In the genomic region with DNA sequence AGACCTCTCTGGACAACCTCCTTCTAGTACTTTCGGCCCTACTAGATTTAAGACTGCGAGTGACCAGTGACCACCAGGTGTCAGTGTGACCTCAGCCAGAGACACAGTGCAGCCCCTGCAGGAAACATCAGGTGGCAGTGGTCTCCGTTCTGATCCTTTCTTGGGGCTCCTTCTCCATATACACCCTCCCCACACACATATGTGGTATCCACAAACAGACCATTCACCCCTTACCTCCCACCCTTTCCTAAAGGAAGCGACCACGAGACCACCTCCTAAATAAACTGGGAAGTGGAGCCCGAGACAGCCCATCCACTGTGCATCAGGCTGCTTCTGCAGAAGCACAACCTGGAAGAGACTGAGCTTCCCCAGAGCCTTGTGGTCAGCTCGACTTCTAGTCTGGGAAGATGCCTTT, we compare ENCODE assay signal across 1 cellular context.
TF ChIP-seq lines count a peak whose summit lies in the region.

No MANE protein-coding gene starts in this region.

TF ChIP-seq in K562, 482 proteins besides CTCF, POLR2A, EP300 and RAD21 (continued from another document and continues in another):
- TF ChIP-seq ZNF197 (CRISPR knock-in tag; IDR thresholded peaks at IDR 0.05; ENCODE audit: low read depth) (no peak), KAT8 (IDR thresholded peaks at IDR 0.05; ENCODE audit: low read depth) (no peak), JUND (IDR thresholded peaks at IDR 0.05; ENCODE audit: borderline replicate concordance, low read depth, low read length) (peak; percentile 32; the same call in 1 of the 2 replicates), JUND (tag; IDR thresholded peaks at IDR 0.05; ENCODE audit: borderline replicate concordance, low read depth, low read length) (no peak), SPI1 (IDR thresholded peaks at IDR 0.05; ENCODE audit: borderline replicate concordance, low read depth, low read length) (no peak), RBM17 (IDR thresholded peaks at IDR 0.05; ENCODE audit: borderline replicate concordance, low read depth, low read length) (no peak), ZNF347 (CRISPR knock-in tag; IDR thresholded peaks at IDR 0.05; ENCODE audit: low read depth) (no peak), MAFG (tag; conservative IDR thresholded peaks at IDR 0.05) (no peak), NCOA2 (IDR thresholded peaks at IDR 0.05; ENCODE audit: partially characterized antibody in 2 of 2) (no peak), ETV1 (tag; conservative IDR thresholded peaks at IDR 0.05; ENCODE audit: low read depth) (no peak), KAT2B (IDR thresholded peaks at IDR 0.05; ENCODE audit: low read depth, low read length) (no peak), MCM2 (IDR thresholded peaks at IDR 0.05; ENCODE audit: low read depth) (no peak), CHD2 (IDR thresholded peaks at IDR 0.05; ENCODE audit: low read depth, low read length) (no peak), POLR2H (tag; IDR thresholded peaks at IDR 0.05; ENCODE audit: low read depth) (no peak), BMI1 (IDR thresholded peaks at IDR 0.05; ENCODE audit: low read length) (no peak), RCOR1 (IDR thresholded peaks at IDR 0.05; ENCODE audit: borderline replicate concordance in 1 of 2, low read depth in 2 of 2, low read length in 2 of 2) (0 out of 4 replicates have a peak, but pooled peaks of 1 of the 2 experiments have one; percentile 14), GTF2F1 (IDR thresholded peaks at IDR 0.05; ENCODE audit: low read depth, low read length) (no peak), YY1 (IDR thresholded peaks at IDR 0.05; ENCODE audit: borderline replicate concordance in 1 of 3, control insufficient read depth in 1 of 3, extremely low read depth in 1 of 3, insufficient read depth in 3 of 3, insufficient read length in 1 of 3, insufficient replicate concordance in 2 of 3, low read depth in 1 of 3, low read length in 2 of 3) (peak in 1 of 3 experiments; percentile 19), ZNF766 (CRISPR knock-in tag; conservative IDR thresholded peaks at IDR 0.05) (no peak), OTX1 (CRISPR knock-in tag; IDR thresholded peaks at IDR 0.05) (no peak), ATF1 (CRISPR knock-in tag; IDR thresholded peaks at IDR 0.05) (no peak), ATF1 (tag; IDR thresholded peaks at IDR 0.05) (no peak), ZNF121 (CRISPR knock-in tag; conservative IDR thresholded peaks at IDR 0.05) (no peak), PHB2 (IDR thresholded peaks at IDR 0.05; ENCODE audit: low read depth) (no peak)
- TF ChIP-seq, protein P1, sequence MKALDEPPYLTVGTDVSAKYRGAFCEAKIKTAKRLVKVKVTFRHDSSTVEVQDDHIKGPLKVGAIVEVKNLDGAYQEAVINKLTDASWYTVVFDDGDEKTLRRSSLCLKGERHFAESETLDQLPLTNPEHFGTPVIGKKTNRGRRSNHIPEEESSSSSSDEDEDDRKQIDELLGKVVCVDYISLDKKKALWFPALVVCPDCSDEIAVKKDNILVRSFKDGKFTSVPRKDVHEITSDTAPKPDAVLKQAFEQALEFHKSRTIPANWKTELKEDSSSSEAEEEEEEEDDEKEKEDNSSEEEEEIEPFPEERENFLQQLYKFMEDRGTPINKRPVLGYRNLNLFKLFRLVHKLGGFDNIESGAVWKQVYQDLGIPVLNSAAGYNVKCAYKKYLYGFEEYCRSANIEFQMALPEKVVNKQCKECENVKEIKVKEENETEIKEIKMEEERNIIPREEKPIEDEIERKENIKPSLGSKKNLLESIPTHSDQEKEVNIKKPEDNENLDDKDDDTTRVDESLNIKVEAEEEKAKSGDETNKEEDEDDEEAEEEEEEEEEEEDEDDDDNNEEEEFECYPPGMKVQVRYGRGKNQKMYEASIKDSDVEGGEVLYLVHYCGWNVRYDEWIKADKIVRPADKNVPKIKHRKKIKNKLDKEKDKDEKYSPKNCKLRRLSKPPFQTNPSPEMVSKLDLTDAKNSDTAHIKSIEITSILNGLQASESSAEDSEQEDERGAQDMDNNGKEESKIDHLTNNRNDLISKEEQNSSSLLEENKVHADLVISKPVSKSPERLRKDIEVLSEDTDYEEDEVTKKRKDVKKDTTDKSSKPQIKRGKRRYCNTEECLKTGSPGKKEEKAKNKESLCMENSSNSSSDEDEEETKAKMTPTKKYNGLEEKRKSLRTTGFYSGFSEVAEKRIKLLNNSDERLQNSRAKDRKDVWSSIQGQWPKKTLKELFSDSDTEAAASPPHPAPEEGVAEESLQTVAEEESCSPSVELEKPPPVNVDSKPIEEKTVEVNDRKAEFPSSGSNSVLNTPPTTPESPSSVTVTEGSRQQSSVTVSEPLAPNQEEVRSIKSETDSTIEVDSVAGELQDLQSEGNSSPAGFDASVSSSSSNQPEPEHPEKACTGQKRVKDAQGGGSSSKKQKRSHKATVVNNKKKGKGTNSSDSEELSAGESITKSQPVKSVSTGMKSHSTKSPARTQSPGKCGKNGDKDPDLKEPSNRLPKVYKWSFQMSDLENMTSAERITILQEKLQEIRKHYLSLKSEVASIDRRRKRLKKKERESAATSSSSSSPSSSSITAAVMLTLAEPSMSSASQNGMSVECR (CRISPR knock-in tag; IDR thresholded peaks at IDR 0.05): no peak
- TF ChIP-seq, protein P2, sequence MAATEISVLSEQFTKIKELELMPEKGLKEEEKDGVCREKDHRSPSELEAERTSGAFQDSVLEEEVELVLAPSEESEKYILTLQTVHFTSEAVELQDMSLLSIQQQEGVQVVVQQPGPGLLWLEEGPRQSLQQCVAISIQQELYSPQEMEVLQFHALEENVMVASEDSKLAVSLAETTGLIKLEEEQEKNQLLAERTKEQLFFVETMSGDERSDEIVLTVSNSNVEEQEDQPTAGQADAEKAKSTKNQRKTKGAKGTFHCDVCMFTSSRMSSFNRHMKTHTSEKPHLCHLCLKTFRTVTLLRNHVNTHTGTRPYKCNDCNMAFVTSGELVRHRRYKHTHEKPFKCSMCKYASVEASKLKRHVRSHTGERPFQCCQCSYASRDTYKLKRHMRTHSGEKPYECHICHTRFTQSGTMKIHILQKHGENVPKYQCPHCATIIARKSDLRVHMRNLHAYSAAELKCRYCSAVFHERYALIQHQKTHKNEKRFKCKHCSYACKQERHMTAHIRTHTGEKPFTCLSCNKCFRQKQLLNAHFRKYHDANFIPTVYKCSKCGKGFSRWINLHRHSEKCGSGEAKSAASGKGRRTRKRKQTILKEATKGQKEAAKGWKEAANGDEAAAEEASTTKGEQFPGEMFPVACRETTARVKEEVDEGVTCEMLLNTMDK (IDR thresholded peaks at IDR 0.05; ENCODE audit: borderline replicate concordance, insufficient read depth, low read depth, low read length, poor library complexity, severe bottlenecking): peak; percentile 63
- TF ChIP-seq, protein P3, sequence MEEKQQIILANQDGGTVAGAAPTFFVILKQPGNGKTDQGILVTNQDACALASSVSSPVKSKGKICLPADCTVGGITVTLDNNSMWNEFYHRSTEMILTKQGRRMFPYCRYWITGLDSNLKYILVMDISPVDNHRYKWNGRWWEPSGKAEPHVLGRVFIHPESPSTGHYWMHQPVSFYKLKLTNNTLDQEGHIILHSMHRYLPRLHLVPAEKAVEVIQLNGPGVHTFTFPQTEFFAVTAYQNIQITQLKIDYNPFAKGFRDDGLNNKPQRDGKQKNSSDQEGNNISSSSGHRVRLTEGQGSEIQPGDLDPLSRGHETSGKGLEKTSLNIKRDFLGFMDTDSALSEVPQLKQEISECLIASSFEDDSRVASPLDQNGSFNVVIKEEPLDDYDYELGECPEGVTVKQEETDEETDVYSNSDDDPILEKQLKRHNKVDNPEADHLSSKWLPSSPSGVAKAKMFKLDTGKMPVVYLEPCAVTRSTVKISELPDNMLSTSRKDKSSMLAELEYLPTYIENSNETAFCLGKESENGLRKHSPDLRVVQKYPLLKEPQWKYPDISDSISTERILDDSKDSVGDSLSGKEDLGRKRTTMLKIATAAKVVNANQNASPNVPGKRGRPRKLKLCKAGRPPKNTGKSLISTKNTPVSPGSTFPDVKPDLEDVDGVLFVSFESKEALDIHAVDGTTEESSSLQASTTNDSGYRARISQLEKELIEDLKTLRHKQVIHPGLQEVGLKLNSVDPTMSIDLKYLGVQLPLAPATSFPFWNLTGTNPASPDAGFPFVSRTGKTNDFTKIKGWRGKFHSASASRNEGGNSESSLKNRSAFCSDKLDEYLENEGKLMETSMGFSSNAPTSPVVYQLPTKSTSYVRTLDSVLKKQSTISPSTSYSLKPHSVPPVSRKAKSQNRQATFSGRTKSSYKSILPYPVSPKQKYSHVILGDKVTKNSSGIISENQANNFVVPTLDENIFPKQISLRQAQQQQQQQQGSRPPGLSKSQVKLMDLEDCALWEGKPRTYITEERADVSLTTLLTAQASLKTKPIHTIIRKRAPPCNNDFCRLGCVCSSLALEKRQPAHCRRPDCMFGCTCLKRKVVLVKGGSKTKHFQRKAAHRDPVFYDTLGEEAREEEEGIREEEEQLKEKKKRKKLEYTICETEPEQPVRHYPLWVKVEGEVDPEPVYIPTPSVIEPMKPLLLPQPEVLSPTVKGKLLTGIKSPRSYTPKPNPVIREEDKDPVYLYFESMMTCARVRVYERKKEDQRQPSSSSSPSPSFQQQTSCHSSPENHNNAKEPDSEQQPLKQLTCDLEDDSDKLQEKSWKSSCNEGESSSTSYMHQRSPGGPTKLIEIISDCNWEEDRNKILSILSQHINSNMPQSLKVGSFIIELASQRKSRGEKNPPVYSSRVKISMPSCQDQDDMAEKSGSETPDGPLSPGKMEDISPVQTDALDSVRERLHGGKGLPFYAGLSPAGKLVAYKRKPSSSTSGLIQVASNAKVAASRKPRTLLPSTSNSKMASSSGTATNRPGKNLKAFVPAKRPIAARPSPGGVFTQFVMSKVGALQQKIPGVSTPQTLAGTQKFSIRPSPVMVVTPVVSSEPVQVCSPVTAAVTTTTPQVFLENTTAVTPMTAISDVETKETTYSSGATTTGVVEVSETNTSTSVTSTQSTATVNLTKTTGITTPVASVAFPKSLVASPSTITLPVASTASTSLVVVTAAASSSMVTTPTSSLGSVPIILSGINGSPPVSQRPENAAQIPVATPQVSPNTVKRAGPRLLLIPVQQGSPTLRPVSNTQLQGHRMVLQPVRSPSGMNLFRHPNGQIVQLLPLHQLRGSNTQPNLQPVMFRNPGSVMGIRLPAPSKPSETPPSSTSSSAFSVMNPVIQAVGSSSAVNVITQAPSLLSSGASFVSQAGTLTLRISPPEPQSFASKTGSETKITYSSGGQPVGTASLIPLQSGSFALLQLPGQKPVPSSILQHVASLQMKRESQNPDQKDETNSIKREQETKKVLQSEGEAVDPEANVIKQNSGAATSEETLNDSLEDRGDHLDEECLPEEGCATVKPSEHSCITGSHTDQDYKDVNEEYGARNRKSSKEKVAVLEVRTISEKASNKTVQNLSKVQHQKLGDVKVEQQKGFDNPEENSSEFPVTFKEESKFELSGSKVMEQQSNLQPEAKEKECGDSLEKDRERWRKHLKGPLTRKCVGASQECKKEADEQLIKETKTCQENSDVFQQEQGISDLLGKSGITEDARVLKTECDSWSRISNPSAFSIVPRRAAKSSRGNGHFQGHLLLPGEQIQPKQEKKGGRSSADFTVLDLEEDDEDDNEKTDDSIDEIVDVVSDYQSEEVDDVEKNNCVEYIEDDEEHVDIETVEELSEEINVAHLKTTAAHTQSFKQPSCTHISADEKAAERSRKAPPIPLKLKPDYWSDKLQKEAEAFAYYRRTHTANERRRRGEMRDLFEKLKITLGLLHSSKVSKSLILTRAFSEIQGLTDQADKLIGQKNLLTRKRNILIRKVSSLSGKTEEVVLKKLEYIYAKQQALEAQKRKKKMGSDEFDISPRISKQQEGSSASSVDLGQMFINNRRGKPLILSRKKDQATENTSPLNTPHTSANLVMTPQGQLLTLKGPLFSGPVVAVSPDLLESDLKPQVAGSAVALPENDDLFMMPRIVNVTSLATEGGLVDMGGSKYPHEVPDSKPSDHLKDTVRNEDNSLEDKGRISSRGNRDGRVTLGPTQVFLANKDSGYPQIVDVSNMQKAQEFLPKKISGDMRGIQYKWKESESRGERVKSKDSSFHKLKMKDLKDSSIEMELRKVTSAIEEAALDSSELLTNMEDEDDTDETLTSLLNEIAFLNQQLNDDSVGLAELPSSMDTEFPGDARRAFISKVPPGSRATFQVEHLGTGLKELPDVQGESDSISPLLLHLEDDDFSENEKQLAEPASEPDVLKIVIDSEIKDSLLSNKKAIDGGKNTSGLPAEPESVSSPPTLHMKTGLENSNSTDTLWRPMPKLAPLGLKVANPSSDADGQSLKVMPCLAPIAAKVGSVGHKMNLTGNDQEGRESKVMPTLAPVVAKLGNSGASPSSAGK (IDR thresholded peaks at IDR 0.05): no peak
- TF ChIP-seq, protein P4, sequence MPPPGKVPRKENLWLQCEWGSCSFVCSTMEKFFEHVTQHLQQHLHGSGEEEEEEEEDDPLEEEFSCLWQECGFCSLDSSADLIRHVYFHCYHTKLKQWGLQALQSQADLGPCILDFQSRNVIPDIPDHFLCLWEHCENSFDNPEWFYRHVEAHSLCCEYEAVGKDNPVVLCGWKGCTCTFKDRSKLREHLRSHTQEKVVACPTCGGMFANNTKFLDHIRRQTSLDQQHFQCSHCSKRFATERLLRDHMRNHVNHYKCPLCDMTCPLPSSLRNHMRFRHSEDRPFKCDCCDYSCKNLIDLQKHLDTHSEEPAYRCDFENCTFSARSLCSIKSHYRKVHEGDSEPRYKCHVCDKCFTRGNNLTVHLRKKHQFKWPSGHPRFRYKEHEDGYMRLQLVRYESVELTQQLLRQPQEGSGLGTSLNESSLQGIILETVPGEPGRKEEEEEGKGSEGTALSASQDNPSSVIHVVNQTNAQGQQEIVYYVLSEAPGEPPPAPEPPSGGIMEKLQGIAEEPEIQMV (tag; conservative IDR thresholded peaks at IDR 0.05; ENCODE audit: low read depth): no peak
- TF ChIP-seq, protein P5, sequence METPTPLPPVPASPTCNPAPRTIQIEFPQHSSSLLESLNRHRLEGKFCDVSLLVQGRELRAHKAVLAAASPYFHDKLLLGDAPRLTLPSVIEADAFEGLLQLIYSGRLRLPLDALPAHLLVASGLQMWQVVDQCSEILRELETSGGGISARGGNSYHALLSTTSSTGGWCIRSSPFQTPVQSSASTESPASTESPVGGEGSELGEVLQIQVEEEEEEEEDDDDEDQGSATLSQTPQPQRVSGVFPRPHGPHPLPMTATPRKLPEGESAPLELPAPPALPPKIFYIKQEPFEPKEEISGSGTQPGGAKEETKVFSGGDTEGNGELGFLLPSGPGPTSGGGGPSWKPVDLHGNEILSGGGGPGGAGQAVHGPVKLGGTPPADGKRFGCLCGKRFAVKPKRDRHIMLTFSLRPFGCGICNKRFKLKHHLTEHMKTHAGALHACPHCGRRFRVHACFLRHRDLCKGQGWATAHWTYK (CRISPR knock-in tag; IDR thresholded peaks at IDR 0.05): no peak
- TF ChIP-seq, protein P6, sequence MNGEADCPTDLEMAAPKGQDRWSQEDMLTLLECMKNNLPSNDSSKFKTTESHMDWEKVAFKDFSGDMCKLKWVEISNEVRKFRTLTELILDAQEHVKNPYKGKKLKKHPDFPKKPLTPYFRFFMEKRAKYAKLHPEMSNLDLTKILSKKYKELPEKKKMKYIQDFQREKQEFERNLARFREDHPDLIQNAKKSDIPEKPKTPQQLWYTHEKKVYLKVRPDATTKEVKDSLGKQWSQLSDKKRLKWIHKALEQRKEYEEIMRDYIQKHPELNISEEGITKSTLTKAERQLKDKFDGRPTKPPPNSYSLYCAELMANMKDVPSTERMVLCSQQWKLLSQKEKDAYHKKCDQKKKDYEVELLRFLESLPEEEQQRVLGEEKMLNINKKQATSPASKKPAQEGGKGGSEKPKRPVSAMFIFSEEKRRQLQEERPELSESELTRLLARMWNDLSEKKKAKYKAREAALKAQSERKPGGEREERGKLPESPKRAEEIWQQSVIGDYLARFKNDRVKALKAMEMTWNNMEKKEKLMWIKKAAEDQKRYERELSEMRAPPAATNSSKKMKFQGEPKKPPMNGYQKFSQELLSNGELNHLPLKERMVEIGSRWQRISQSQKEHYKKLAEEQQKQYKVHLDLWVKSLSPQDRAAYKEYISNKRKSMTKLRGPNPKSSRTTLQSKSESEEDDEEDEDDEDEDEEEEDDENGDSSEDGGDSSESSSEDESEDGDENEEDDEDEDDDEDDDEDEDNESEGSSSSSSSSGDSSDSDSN (IDR thresholded peaks at IDR 0.05; ENCODE audit: borderline replicate concordance in 1 of 2, low read depth in 2 of 2, low read length in 2 of 2): no peak
